Comparison of ENCODE assay signal across 9 cellular contexts in genomic region chrX:39704590-39704989, GRCh38.
"Had no signal": no experiment of that assay in that cellular context is flagged by ENCODE, and none has a peak within 500 bp of the region (broad histone marks: within the 10 kb centered on the region; RNA-seq: fewer than 3 reads in every experiment).

No MANE protein-coding gene starts in this region.

- DNase-seq: Karpas-422, KG1, NCI-H1417 treated with DMSO at 0.1 percent for 48 hours, NCI-H1930, NCI-H2227 treated with DMSO at 0.1 percent for 48 hours, SIG-M5 had no signal

- H3K36me3 ChIP-seq: MG63, SJSA1 had no signal

- H3K27me3 ChIP-seq: MG63, SJSA1 had no signal

- H3K27ac ChIP-seq: SJSA1, SK-N-MC had no signal

- H3K4me1 ChIP-seq: SJSA1 had no signal

- H3K4me3 ChIP-seq: MG63, SJSA1, SK-N-MC had no signal

- H3K9me3 ChIP-seq: MG63, SJSA1 had no signal
